Comparison of ENCODE assay signal across 16 cellular contexts in genomic region chr20:41087777-41088176, GRCh38.
"Had no signal": no experiment of that assay in that cellular context is flagged by ENCODE, and none has a peak within 500 bp of the region (broad histone marks: within the 10 kb centered on the region; RNA-seq: fewer than 3 reads in every experiment).

No MANE protein-coding gene starts in this region.

- H3K27ac ChIP-seq: adrenal gland, colonic mucosa, heart left ventricle, spleen, upper lobe of right lung, WERI-Rb-1 had no signal

- H3K4me1 ChIP-seq: colonic mucosa had no signal

- H3K27me3 ChIP-seq: adrenal gland, colonic mucosa, heart left ventricle, spleen, upper lobe of right lung had no signal

- H3K36me3 ChIP-seq: colonic mucosa had no signal

- H3K4me3 ChIP-seq: adrenal gland, colonic mucosa, heart left ventricle, spleen, upper lobe of right lung had no signal

- ATAC-seq: activated CD8-positive, alpha-beta T cell treated with anti-CD3 and anti-CD28 coated beads for 36 hours; activated T-helper 17 cell treated with anti-CD3 and anti-CD28 coated beads, Interleukin-2, amount 50 U/mL, for 72 hours; heart left ventricle; left ventricle myocardium superior; sciatic nerve had no signal

- H3K9me3 ChIP-seq: adrenal gland, colonic mucosa, heart left ventricle, spleen, upper lobe of right lung had no signal

- DNase-seq: activated CD4-positive, alpha-beta T cell treated with anti-CD3 and anti-CD28 coated beads for 4 hours; activated CD8-positive, alpha-beta memory T cell treated with anti-CD3 and anti-CD28 coated beads, Interleukin-2, amount 50 U/mL, for 4 hours; activated CD8-positive, alpha-beta T cell treated with anti-CD3 and anti-CD28 coated beads for 36 hours; activated naive CD4-positive, alpha-beta T cell treated with anti-CD3 and anti-CD28 coated beads for 36 hours; adrenal gland; caudate nucleus; colonic mucosa; heart left ventricle; left ventricle myocardium superior; spleen; stimulated activated CD4-positive, alpha-beta T cell treated with anti-CD3 and anti-CD28 coated beads, Interleukin-1b, Interleukin-23, amount 100 ng/mL, for 48 hours; stimulated activated naive CD4-positive, alpha-beta T cell treated with Interleukin-2 at 50 U/mL for 16 hours; upper lobe of right lung; WERI-Rb-1 had no signal
